Comparison of ENCODE assay signal across 8 cellular contexts in the genomic region with DNA sequence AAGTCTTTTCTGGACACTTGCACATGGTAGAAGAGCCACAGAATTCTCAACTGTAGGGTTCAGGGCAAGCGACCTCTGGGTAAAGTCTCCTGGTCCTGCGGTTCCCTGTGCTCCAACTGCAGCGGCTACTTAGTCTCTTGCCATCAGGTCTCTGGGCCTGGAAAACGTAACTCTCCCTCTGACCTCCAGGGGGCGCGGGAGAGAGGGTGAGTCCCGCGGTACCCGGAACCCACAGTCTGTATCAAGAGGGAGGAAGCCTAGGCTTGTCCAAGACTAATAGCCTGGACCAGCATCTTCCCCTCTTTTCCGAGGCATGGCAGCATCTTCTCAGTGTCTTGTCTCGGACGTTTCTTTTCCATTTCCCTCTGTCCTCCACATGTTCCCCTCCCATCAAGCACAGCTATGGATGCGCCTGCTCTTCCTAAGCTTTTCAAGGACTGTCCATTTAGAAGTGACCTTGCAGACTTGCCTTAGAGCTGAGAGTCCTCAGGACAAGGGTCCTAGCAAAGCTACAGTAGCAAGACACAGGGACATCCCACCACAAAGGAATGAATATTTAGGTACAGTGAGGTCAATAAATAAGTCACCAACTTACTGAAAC. TPM values are rescaled to one million over a fixed set of nuclear protein-coding genes. Genes with fewer than 3 reads are reported as not detected.
DNase-seq lines count a peak whose midpoint lies in the region; ATAC-seq, FAIRE-seq and TF ChIP-seq lines count a peak whose summit lies in the region.

No MANE protein-coding gene starts in this region.

- H3K36me3 ChIP-seq in small intestine (ENCODE audit: control insufficient read depth in 2 of 2, insufficient read depth in 2 of 2, low read length in 2 of 2) = no peaks in the 10 kb centered on the region

- no peaks in the 10 kb centered on the region for H3K4me1 ChIP-seq in small intestine (ENCODE audit: control insufficient read depth in 2 of 2, insufficient read depth in 1 of 2, low read depth in 1 of 2, low read length in 1 of 2)

- no peak overlapping the region for H3K27ac ChIP-seq in small intestine (ENCODE audit: low read depth in 1 of 2, low read length in 1 of 2)

- no peak for FAIRE-seq in small intestine (lab: Jason Lieb, UNC)

- no peaks in the 10 kb centered on the region for H3K27me3 ChIP-seq in small intestine (ENCODE audit: control insufficient read depth in 2 of 2, insufficient read depth in 2 of 2, low read length in 2 of 2)

- no peaks in the 10 kb centered on the region for H3K36me3 Mint-ChIP-seq in activated T-helper 17 cell treated with anti-CD3 and anti-CD28 coated beads, Interleukin-2, amount 50 U/mL, for 72 hours (ENCODE audit: low read depth)
- no peaks in the 10 kb centered on the region for H3K36me3 Mint-ChIP-seq in glutamatergic neuron (ENCODE audit: unreplicated experiment)

- no peaks in the 10 kb centered on the region for H3K9me3 ChIP-seq in small intestine (ENCODE audit: control insufficient read depth, low read depth)

- 18 to 30% (median 25%) methylated on average over 13 of the region's 13 CpGs for WGBS in small intestine, 3 donors

- H3K27ac Mint-ChIP-seq in activated T-helper 17 cell treated with anti-CD3 and anti-CD28 coated beads, Interleukin-2, amount 50 U/mL, for 72 hours = no peak overlapping the region
- no peak overlapping the region for H3K27ac Mint-ChIP-seq in glutamatergic neuron (ENCODE audit: unreplicated experiment)

- DNase-seq in Daoy (ENCODE audit: low read depth) (peak; percentile 68), RPMI8226 (peak; percentile 74), glutamatergic neuron (peak; percentile 75), small intestine (peak; percentile 65)

- ATAC-seq in HG02981 (IDR thresholded peaks at IDR 0.05; ENCODE audit: unreplicated experiment) = peak; percentile 51
- ATAC-seq in activated T-helper 17 cell treated with anti-CD3 and anti-CD28 coated beads, Interleukin-2, amount 50 U/mL, for 72 hours (replicated peaks) = peak; percentile 74
- ATAC-seq in GM21360 (IDR thresholded peaks at IDR 0.05; ENCODE audit: unreplicated experiment) = no peak
- no peak for ATAC-seq in HG02840 (IDR thresholded peaks at IDR 0.05; ENCODE audit: low FRiP score, unreplicated experiment)

- H3K9me3 Mint-ChIP-seq in activated T-helper 17 cell treated with anti-CD3 and anti-CD28 coated beads, Interleukin-2, amount 50 U/mL, for 72 hours = no peaks in the 10 kb centered on the region
- no peaks in the 10 kb centered on the region for H3K9me3 Mint-ChIP-seq in glutamatergic neuron (ENCODE audit: unreplicated experiment)

- TF ChIP-seq CTCF in glutamatergic neuron (IDR thresholded peaks at IDR 0.05; ENCODE audit: partially characterized antibody, unreplicated experiment) = peak; percentile 83

- H3K4me3 Mint-ChIP-seq in activated T-helper 17 cell treated with anti-CD3 and anti-CD28 coated beads, Interleukin-2, amount 50 U/mL, for 72 hours = no peak overlapping the region
- no peak overlapping the region for H3K4me3 Mint-ChIP-seq in glutamatergic neuron (ENCODE audit: unreplicated experiment)

- no peak overlapping the region for H3K4me3 ChIP-seq in small intestine (ENCODE audit: low read depth in 1 of 2, low read length in 2 of 2)

- H3K27me3 Mint-ChIP-seq in activated T-helper 17 cell treated with anti-CD3 and anti-CD28 coated beads, Interleukin-2, amount 50 U/mL, for 72 hours = peaks cover 19% of the 10 kb centered on the region
- H3K27me3 Mint-ChIP-seq in glutamatergic neuron (ENCODE audit: unreplicated experiment) = no peaks in the 10 kb centered on the region

- no peaks in the 10 kb centered on the region for H3K4me1 Mint-ChIP-seq in activated T-helper 17 cell treated with anti-CD3 and anti-CD28 coated beads, Interleukin-2, amount 50 U/mL, for 72 hours
- H3K4me1 Mint-ChIP-seq in glutamatergic neuron (ENCODE audit: low read depth, unreplicated experiment) = peaks cover 19% of the 10 kb centered on the region

RNA-seq across cellular contexts. Expression of a gene that starts 59.3 kb away (rescaled TPM):
- total RNA-seq in Daoy (2014; rRNA removed; shearing (Covaris generic)) = 0.09 and 0.11 TPM in 2 replicates
- under 1 TPM in 1 of 2 donors, not detected in 1; 0.24 TPM for total RNA-seq in activated T-helper 17 cell treated with anti-CD3 and anti-CD28 coated beads, Interleukin-2, amount 50 U/mL, for 72 hours
- total RNA-seq in glutamatergic neuron (ENCODE audit: unreplicated experiment) = 29.0 TPM
- polyA plus RNA-seq in small intestine = under 1 TPM in 1 of 3 donors, not detected in 2; 0.25 TPM

Comparison
In these comparisons a context has a peak if more than half of its experiments do, and no peak if none do; other contexts are left out.
1. ATAC-seq: peak in HG02981 (single experiment) and activated T-helper 17 cell treated with anti-CD3 and anti-CD28 coated beads, Interleukin-2, amount 50 U/mL, for 72 hours (single experiment); none in GM21360 (single experiment) and HG02840 (single experiment).
2. RNA of a gene that starts 59.3 kb away (total RNA-seq): 29.0 TPM in glutamatergic neuron (single experiment); 0.24 TPM in activated T-helper 17 cell treated with anti-CD3 and anti-CD28 coated beads, Interleukin-2, amount 50 U/mL, for 72 hours and 0.09 to 0.11 TPM in Daoy; every median in the first group is over 10 times any median in the second.
3. Peak in every context shown above with its lines, with median percentiles within 50 percentile points of each other: DNase-seq.